1 cellular context compared by ENCODE assay signal in genomic region chr22:46457502-46458488, GRCh38.
TF ChIP-seq lines count a peak whose summit lies in the region.

No MANE protein-coding gene starts in this region.

TF ChIP-seq in H1, 55 proteins besides CTCF, POLR2A, EP300 and RAD21 (continued from another document):
- TF ChIP-seq USF2 (IDR thresholded peaks at IDR 0.05; ENCODE audit: low read length) (no peak), FOSL1 (IDR thresholded peaks at IDR 0.05; ENCODE audit: insufficient read depth, low read depth, low read length) (no peak), MAX (IDR thresholded peaks at IDR 0.05) (no peak), TCF12 (IDR thresholded peaks at IDR 0.05; ENCODE audit: low read depth, low read length) (no peak), BRCA1 (IDR thresholded peaks at IDR 0.05; ENCODE audit: low read depth, low read length) (no peak), BACH1 (IDR thresholded peaks at IDR 0.05; ENCODE audit: low read length) (no peak), SUZ12 (IDR thresholded peaks at IDR 0.05; ENCODE audit: low read length) (no peak)
